ENCODE assay signal across 8 cellular contexts in genomic region chr1:26529655-26530539, GRCh38. TPM values are rescaled to one million over a fixed set of nuclear protein-coding genes. Genes with fewer than 3 reads are reported as not detected.
DNase-seq lines count a peak whose midpoint lies in the region; ATAC-seq and TF ChIP-seq lines count a peak whose summit lies in the region.

Gene RPS6KA1, plus strand, starts transcription at chr1:26529761. Its CDS starts 160 bp downstream, at chr1:26529921.

- H3K27me3 ChIP-seq in CD4-positive, alpha-beta T cell (ENCODE audit: control insufficient read depth, insufficient read depth, low read length) = no peaks in the 10 kb centered on the region
- H3K27me3 ChIP-seq in OCI-LY1 (ENCODE audit: insufficient read depth, low read length) (no peaks in the 10 kb centered on the region), muscle layer of duodenum (ENCODE audit: low read depth, low read length) (no peaks in the 10 kb centered on the region)

- no peaks in the 10 kb centered on the region for H3K36me3 Mint-ChIP-seq in CD4-positive, alpha-beta T cell (ENCODE audit: low read depth)
- peaks cover 2% of the 10 kb centered on the region for H3K36me3 Mint-ChIP-seq in activated T-cell treated with anti-CD3 and anti-CD28 coated beads, Interleukin-2, amount 50 U/mL, for 24 hours (ENCODE audit: low read depth)

- H3K9me3 ChIP-seq in CD4-positive, alpha-beta T cell (ENCODE audit: control insufficient read depth, low read length) = no peaks in the 10 kb centered on the region
- H3K9me3 ChIP-seq in OCI-LY1 (ENCODE audit: low read length) = no peaks in the 10 kb centered on the region
- no peaks in the 10 kb centered on the region for H3K9me3 ChIP-seq in muscle layer of duodenum (ENCODE audit: control insufficient read depth in 1 of 2, low read length in 2 of 2)

- no peaks in the 10 kb centered on the region for H3K27me3 Mint-ChIP-seq in CD4-positive, alpha-beta T cell
- no peaks in the 10 kb centered on the region for H3K27me3 Mint-ChIP-seq in activated T-cell treated with anti-CD3 and anti-CD28 coated beads, Interleukin-2, amount 50 U/mL, for 24 hours

- H3K4me3 ChIP-seq in OCI-LY1 (ENCODE audit: low read depth, low read length, poor library complexity, severe bottlenecking) = peak within 1 kb of the TSS; percentile 60
- peak within 1 kb of the TSS; percentile 56 to 57 for H3K4me3 ChIP-seq in muscle layer of duodenum (ENCODE audit: low read depth in 1 of 2, low read length in 2 of 2)

- peaks cover 25% of the 10 kb centered on the region for H3K4me1 Mint-ChIP-seq in CD4-positive, alpha-beta T cell (ENCODE audit: low read depth)
- H3K4me1 Mint-ChIP-seq in activated T-cell treated with anti-CD3 and anti-CD28 coated beads, Interleukin-2, amount 50 U/mL, for 24 hours (ENCODE audit: low read depth) = peaks cover 34% of the 10 kb centered on the region

- peak; percentile 27 to 66 (median 48) for DNase-seq in CD4-positive, alpha-beta T cell
- DNase-seq in activated T-cell treated with anti-CD3 and anti-CD28 coated beads, Interleukin-2, amount 50 U/mL, for 24 hours = peak; percentile 82
- peak; percentile 57 for DNase-seq in stimulated activated naive CD4-positive, alpha-beta T cell treated with Interleukin-2 at 50 U/mL for 16 hours (lab: John Stamatoyannopoulos, UW)

- intact Hi-C loops in CD4-positive, alpha-beta T cell (cut with DNase I, micrococcal nuclease) = loop anchor here in 1 of 2 experiments (1.0 kb wide), 1 partner anchor 30 kb away; no protein-coding TSS in a partner anchor

- H3K27ac Mint-ChIP-seq in CD4-positive, alpha-beta T cell = peak within 1 kb of the TSS; percentile 50
- peak within 1 kb of the TSS; percentile 88 for H3K27ac Mint-ChIP-seq in activated T-cell treated with anti-CD3 and anti-CD28 coated beads, Interleukin-2, amount 50 U/mL, for 24 hours

- H3K36me3 ChIP-seq in OCI-LY1 (ENCODE audit: insufficient read depth, low read length) (no peaks in the 10 kb centered on the region), muscle layer of duodenum (ENCODE audit: control insufficient read depth in 1 of 2, insufficient read depth in 2 of 2, low read length in 2 of 2) (no peaks in the 10 kb centered on the region)

- no peaks in the 10 kb centered on the region for H4K20me1 ChIP-seq in OCI-LY1 (ENCODE audit: insufficient read depth, low read length)

- CTCF ChIA-PET in CD4-positive, alpha-beta T cell (lab: Charles Lee) = interaction anchor here (2.2 to 4.0 kb wide), 2 partner anchors 12 to 30 kb away, joined by 7 to 20 read pairs; no protein-coding TSS in a partner anchor

- H3K4me2 ChIP-seq in OCI-LY1 (ENCODE audit: low read length) = peak within 1 kb of the TSS; percentile 71

- no peak within 1 kb of the TSS for H2AFZ ChIP-seq in OCI-LY1 (ENCODE audit: low read length)

- ATAC-seq in CD4-positive, alpha-beta T cell (ENCODE audit: poor library complexity) = peak; percentile 93
- ATAC-seq in GM19324 (IDR thresholded peaks at IDR 0.05; ENCODE audit: low FRiP score, unreplicated experiment) (peak; percentile 83), HG03460 (IDR thresholded peaks at IDR 0.05; ENCODE audit: unreplicated experiment) (peak; percentile 89), esophagus mucosa (peak; percentile 25)

- H3K4me1 ChIP-seq in OCI-LY1 (ENCODE audit: insufficient read depth, low read length, severe bottlenecking) = peaks cover 32% of the 10 kb centered on the region
- H3K4me1 ChIP-seq in muscle layer of duodenum (ENCODE audit: control insufficient read depth in 1 of 2, insufficient read depth in 2 of 2, low read length in 2 of 2) = peaks cover 0 to 3% of the 10 kb centered on the region in 2 donors

- peak within 1 kb of the TSS; percentile 72 for H3K9ac ChIP-seq in OCI-LY1 (ENCODE audit: low read length)

- H3F3A ChIP-seq in OCI-LY1 (ENCODE audit: insufficient read depth, low read length) = no peaks in the 10 kb centered on the region

- no peaks in the 10 kb centered on the region for H3K9me2 ChIP-seq in OCI-LY1 (ENCODE audit: low read depth, low read length)

- H3K4me3 Mint-ChIP-seq in CD4-positive, alpha-beta T cell = peak within 1 kb of the TSS; percentile 95
- H3K4me3 Mint-ChIP-seq in activated T-cell treated with anti-CD3 and anti-CD28 coated beads, Interleukin-2, amount 50 U/mL, for 24 hours = peak within 1 kb of the TSS; percentile 84

- no peak within 1 kb of the TSS for H3K27ac ChIP-seq in CD4-positive, alpha-beta T cell (ENCODE audit: low read depth, low read length)
- H3K27ac ChIP-seq in OCI-LY1 (ENCODE audit: low read depth, low read length, poor library complexity, severe bottlenecking) (peak within 1 kb of the TSS; percentile 45), muscle layer of duodenum (ENCODE audit: low read length) (peak within 1 kb of the TSS; percentile 69)

- H3K79me2 ChIP-seq in OCI-LY1 (ENCODE audit: insufficient read depth, low read length) = no peaks in the 10 kb centered on the region

- no peak for TF ChIP-seq CTCF in CD4-positive, alpha-beta T cell (IDR thresholded peaks at IDR 0.05)
- TF ChIP-seq CTCF in OCI-LY1 (IDR thresholded peaks at IDR 0.05; ENCODE audit: low read length) = no peak

- POLR2A ChIA-PET in CD4-positive, alpha-beta T cell (lab: Charles Lee) = interaction anchor here (0.8 to 4.1 kb wide), 5 partner anchors 9 to 35 kb away, joined by 3 to 28 read pairs (median 10); no protein-coding TSS in a partner anchor

- no peaks in the 10 kb centered on the region for H3K9me3 Mint-ChIP-seq in CD4-positive, alpha-beta T cell
- H3K9me3 Mint-ChIP-seq in activated T-cell treated with anti-CD3 and anti-CD28 coated beads, Interleukin-2, amount 50 U/mL, for 24 hours = no peaks in the 10 kb centered on the region

RNA-seq across cellular contexts. Expression of gene RPS6KA1, which starts in this region (rescaled TPM):
- 10 to 100 TPM; 29.1 to 29.6 TPM for total RNA-seq in CD4-positive, alpha-beta T cell
- 27.3 TPM for total RNA-seq in esophagus mucosa

Comparison
In these comparisons a context has a peak if more than half of its experiments do, and no peak if none do; other contexts are left out.
1. ATAC-seq: peak in every context shown above with its lines; median percentile 93 in CD4-positive, alpha-beta T cell; 89 in HG03460; 83 in GM19324; 25 in esophagus mucosa.